ENCODE assay signal across 18 cellular contexts in the genomic region with DNA sequence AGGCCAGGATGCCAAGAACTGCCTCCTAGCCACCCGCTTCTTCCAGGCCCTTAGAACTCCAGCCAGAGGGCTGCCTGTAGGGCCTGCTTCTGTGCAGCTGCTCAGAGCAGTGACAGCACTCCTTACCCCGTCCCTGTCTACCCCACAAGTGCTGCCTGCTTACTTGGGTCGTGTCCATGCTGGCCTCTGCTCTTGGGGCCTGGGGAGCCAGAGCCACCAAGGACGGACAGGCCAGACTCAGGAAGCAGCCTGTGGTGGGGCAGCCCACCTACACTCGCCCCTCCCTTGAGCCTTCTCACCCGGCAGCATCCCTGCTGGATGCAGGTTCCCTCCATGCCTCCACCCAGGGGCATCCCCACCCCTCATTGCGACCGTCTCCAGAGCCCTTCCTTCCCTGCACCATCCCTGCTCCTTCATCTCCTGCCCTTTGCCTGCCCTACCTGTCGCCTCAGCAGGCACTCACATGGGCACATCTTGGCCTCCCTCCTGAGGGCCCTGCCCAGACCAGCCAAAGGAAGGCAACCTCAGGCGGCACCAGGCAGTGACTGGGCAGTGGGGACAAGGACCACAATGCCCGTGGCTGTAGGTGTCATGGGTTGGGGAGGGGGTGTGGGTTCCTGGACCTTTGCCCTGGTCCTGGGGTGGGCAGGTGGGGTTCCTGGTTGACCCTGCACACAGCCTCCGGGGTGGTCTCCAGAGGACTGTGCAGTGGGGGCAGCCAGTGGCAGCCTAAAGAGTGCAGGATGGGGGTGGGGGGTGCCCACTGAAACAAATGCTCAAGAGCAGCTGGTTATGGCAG.
"Had no signal": no experiment of that assay in that cellular context is flagged by ENCODE, and none has a peak within 500 bp of the region (broad histone marks: within the 10 kb centered on the region; RNA-seq: fewer than 3 reads in every experiment).

No MANE protein-coding gene starts in this region.

- H3K4me1 ChIP-seq: left ventricle myocardium inferior, pancreas, sigmoid colon, suprapubic skin, transverse colon had no signal

- H3K27ac ChIP-seq: left ventricle myocardium inferior, neutrophil, pancreas, sigmoid colon, suprapubic skin, transverse colon had no signal

- H3K27me3 ChIP-seq: neutrophil, pancreas, sigmoid colon, suprapubic skin, transverse colon had no signal

- H3K9me3 Mint-ChIP-seq: activated CD4-positive, alpha-beta memory T cell treated with anti-CD3 and anti-CD28 coated beads, Interleukin-2, amount 10 ng/mL, durations not matched to agents 7 days and 5 days; activated naive CD8-positive, alpha-beta T cell treated with anti-CD3 and anti-CD28 coated beads, Interleukin-2, amount 10 ng/mL, durations not matched to agents 7 days and 5 days; stimulated activated naive CD8-positive, alpha-beta T cell treated with anti-CD3 and anti-CD28 coated beads, Interleukin-15, Interleukin-2, amounts not matched to agents 100 ng/mL and 50 ng/mL, for 24 hours; T-cell had no signal

- H3K36me3 ChIP-seq: left ventricle myocardium inferior, neutrophil, pancreas, sigmoid colon, suprapubic skin, transverse colon had no signal

- H3K9me3 ChIP-seq: left ventricle myocardium inferior, neutrophil, pancreas, sigmoid colon, suprapubic skin, transverse colon had no signal

- H3K4me1 Mint-ChIP-seq: activated CD4-positive, alpha-beta memory T cell treated with anti-CD3 and anti-CD28 coated beads, Interleukin-2, amount 10 ng/mL, durations not matched to agents 7 days and 5 days; activated CD8-positive, alpha-beta memory T cell treated with anti-CD3 and anti-CD28 coated beads, Interleukin-2, amount 10 ng/mL, durations not matched to agents 7 days and 5 days; activated naive CD8-positive, alpha-beta T cell treated with anti-CD3 and anti-CD28 coated beads, Interleukin-2, amount 10 ng/mL, durations not matched to agents 7 days and 5 days; T-cell had no signal

- H3K27me3 Mint-ChIP-seq: activated CD4-positive, alpha-beta memory T cell treated with anti-CD3 and anti-CD28 coated beads, Interleukin-2, amount 10 ng/mL, durations not matched to agents 7 days and 5 days; activated CD8-positive, alpha-beta memory T cell treated with anti-CD3 and anti-CD28 coated beads, Interleukin-2, amount 10 ng/mL, durations not matched to agents 7 days and 5 days; activated naive CD8-positive, alpha-beta T cell treated with anti-CD3 and anti-CD28 coated beads, Interleukin-2, amount 10 ng/mL, durations not matched to agents 7 days and 5 days; stimulated activated naive CD8-positive, alpha-beta T cell treated with anti-CD3 and anti-CD28 coated beads, Interleukin-15, Interleukin-2, amounts not matched to agents 100 ng/mL and 50 ng/mL, for 24 hours; T-cell had no signal

- H3K27ac Mint-ChIP-seq: activated CD4-positive, alpha-beta memory T cell treated with anti-CD3 and anti-CD28 coated beads, Interleukin-2, amount 10 ng/mL, durations not matched to agents 7 days and 5 days; activated CD8-positive, alpha-beta memory T cell treated with anti-CD3 and anti-CD28 coated beads, Interleukin-2, amount 10 ng/mL, durations not matched to agents 7 days and 5 days; activated naive CD8-positive, alpha-beta T cell treated with anti-CD3 and anti-CD28 coated beads, Interleukin-2, amount 10 ng/mL, durations not matched to agents 7 days and 5 days; stimulated activated naive CD8-positive, alpha-beta T cell treated with anti-CD3 and anti-CD28 coated beads, Interleukin-15, Interleukin-2, amounts not matched to agents 100 ng/mL and 50 ng/mL, for 24 hours; T-cell had no signal

- ATAC-seq: activated CD8-positive, alpha-beta memory T cell treated with anti-CD3 and anti-CD28 coated beads, Interleukin-2, amount 10 ng/mL, durations not matched to agents 7 days and 5 days; pancreas; T-cell had no signal

- H3K4me3 ChIP-seq: left ventricle myocardium inferior, pancreas, sigmoid colon, suprapubic skin, transverse colon had no signal

- H3K4me3 Mint-ChIP-seq: activated CD4-positive, alpha-beta memory T cell treated with anti-CD3 and anti-CD28 coated beads, Interleukin-2, amount 10 ng/mL, durations not matched to agents 7 days and 5 days; activated CD8-positive, alpha-beta memory T cell treated with anti-CD3 and anti-CD28 coated beads, Interleukin-2, amount 10 ng/mL, durations not matched to agents 7 days and 5 days; activated naive CD8-positive, alpha-beta T cell treated with anti-CD3 and anti-CD28 coated beads, Interleukin-2, amount 10 ng/mL, durations not matched to agents 7 days and 5 days; stimulated activated naive CD8-positive, alpha-beta T cell treated with anti-CD3 and anti-CD28 coated beads, Interleukin-15, Interleukin-2, amounts not matched to agents 100 ng/mL and 50 ng/mL, for 24 hours; T-cell had no signal

- H3K36me3 Mint-ChIP-seq: activated CD8-positive, alpha-beta memory T cell treated with anti-CD3 and anti-CD28 coated beads, Interleukin-2, amount 10 ng/mL, durations not matched to agents 7 days and 5 days; activated naive CD8-positive, alpha-beta T cell treated with anti-CD3 and anti-CD28 coated beads, Interleukin-2, amount 10 ng/mL, durations not matched to agents 7 days and 5 days; T-cell had no signal

- DNase-seq: activated CD4-positive, alpha-beta memory T cell treated with anti-CD3 and anti-CD28 coated beads, Interleukin-2, amount 10 ng/mL, durations not matched to agents 7 days and 5 days; activated CD4-positive, alpha-beta T cell treated with anti-CD3 and anti-CD28 coated beads for 48 hours; activated CD4-positive, CD25-positive, alpha-beta regulatory T cell; activated CD8-positive, alpha-beta memory T cell treated with anti-CD3 and anti-CD28 coated beads, Interleukin-2, amount 10 ng/mL, durations not matched to agents 7 days and 5 days; activated naive CD4-positive, alpha-beta T cell; activated naive CD8-positive, alpha-beta T cell treated with anti-CD3 and anti-CD28 coated beads, Interleukin-2, amount 10 ng/mL, durations not matched to agents 7 days and 5 days; anterior cingulate cortex; cortex of kidney; erythroblast; left ventricle myocardium inferior; mammary epithelial cell; pancreas; sigmoid colon; T-cell; transverse colon had no signal
